ENCODE assay signal across 9 cellular contexts in genomic region chr4:93740890-93741289, GRCh38.
"Had no signal": no experiment of that assay in that cellular context is flagged by ENCODE, and none has a peak within 500 bp of the region (broad histone marks: within the 10 kb centered on the region; RNA-seq: fewer than 3 reads in every experiment).

No MANE protein-coding gene starts in this region.

- H3K4me3 ChIP-seq: K562 had no signal

- H3K9ac ChIP-seq: KMS-11 had no signal

- FAIRE-seq: HepG2, HTR-8/SVneo, K562 had no signal

- ATAC-seq: HepG2, K562 had no signal

- DNase-seq: IMR-90, Karpas-422, KBM-7, KG1 had no signal

- H3K27ac ChIP-seq: HL-60, KMS-11 had no signal

- H3K4me2 ChIP-seq: KMS-11 had no signal
